8 cellular contexts compared by ENCODE assay signal in genomic region chr12:29552324-29552927, GRCh38. TPM values are rescaled to one million over a fixed set of nuclear protein-coding genes. Genes with fewer than 3 reads are reported as not detected.
DNase-seq lines count a peak whose midpoint lies in the region; ATAC-seq lines count a peak whose summit lies in the region.

No MANE protein-coding gene starts in this region.

- ATAC-seq in HG02884 (IDR thresholded peaks at IDR 0.05; ENCODE audit: unreplicated experiment), result peak; percentile 97

- DNase-seq in SIG-M5 treated with dmso at 0.1 percent for 504 hours (lab: John Stamatoyannopoulos, UW; ENCODE audit: unreplicated experiment) (peak; percentile 69), SIG-M5 (lab: John Stamatoyannopoulos, UW) (no peak), NCI-H2227 treated with DMSO at 0.1 percent for 48 hours (lab: John Stamatoyannopoulos, UW) (peak; percentile 0), dermis microvascular lymphatic vessel endothelial cell (ENCODE audit: low read depth in 2 of 2) (peak; percentile 58 to 72), lung microvascular endothelial cell (ENCODE audit: low read depth in 2 of 2) (peak; percentile 77 to 83)
- peak; percentile 28 to 56 for DNase-seq in activated CD4-positive, alpha-beta T cell treated with anti-CD3 and anti-CD28 coated beads for 4 hours
- peak; percentile 34 to 54 for DNase-seq in stimulated activated CD8-positive, alpha-beta memory T cell treated with anti-CD3 and anti-CD28 coated beads, Interleukin-2, amount 100 ng/mL, for 48 hours (ENCODE audit: low read depth in 2 of 2)

RNA-seq across cellular contexts. Expression of gene OVCH1, which starts 54.9 kb away (rescaled TPM):
- under 0.01 TPM in 1 of 2 replicates, not detected in the other for total RNA-seq in dermis microvascular lymphatic vessel endothelial cell
- total RNA-seq in lung microvascular endothelial cell, result under 0.01 TPM in 1 of 2 replicates, not detected in the other
